ENCODE assay signal across 1 cellular context in genomic region chr16:27408012-27408601, GRCh38.
TF ChIP-seq lines count a peak whose summit lies in the region.

No MANE protein-coding gene starts in this region.

TF ChIP-seq in GM12878, 131 proteins besides CTCF, POLR2A, EP300 and RAD21 (continued from another document and continues in another):
- TF ChIP-seq ZNF687 (IDR thresholded peaks at IDR 0.05) = 0 out of 2 replicates have a peak, but pooled peaks have one; percentile 29
- TF ChIP-seq RFX5 (IDR thresholded peaks at IDR 0.05; ENCODE audit: low read depth, low read length) = no peak
- peak; percentile 48; the same call in 1 of the 2 replicates for TF ChIP-seq SMARCA5 (IDR thresholded peaks at IDR 0.05)
- no peak for TF ChIP-seq ATF2 (IDR thresholded peaks at IDR 0.05; ENCODE audit: low read length)
- no peak for TF ChIP-seq BRCA1 (IDR thresholded peaks at IDR 0.05; ENCODE audit: low read depth, low read length)
- no peak for TF ChIP-seq SPI1 (IDR thresholded peaks at IDR 0.05; ENCODE audit: borderline replicate concordance, insufficient read depth, low read depth, low read length)
- no peak for TF ChIP-seq IRF5 (IDR thresholded peaks at IDR 0.05; ENCODE audit: borderline replicate concordance)
- 0 out of 2 replicates have a peak, but pooled peaks have one; percentile 20 for TF ChIP-seq NR2C1 (IDR thresholded peaks at IDR 0.05)
- TF ChIP-seq POU2F2 (IDR thresholded peaks at IDR 0.05; ENCODE audit: borderline replicate concordance, low read depth, low read length) = peak; percentile 8; the same call in 1 of the 3 replicates
- TF ChIP-seq RCOR1 (conservative IDR thresholded peaks at IDR 0.05; ENCODE audit: low read depth, low read length) = no peak
- no peak for TF ChIP-seq ZNF217 (IDR thresholded peaks at IDR 0.05)
- no peak for TF ChIP-seq ZNF384 (IDR thresholded peaks at IDR 0.05; ENCODE audit: borderline replicate concordance, low read depth, low read length)
- no peak for TF ChIP-seq PAX8 (IDR thresholded peaks at IDR 0.05)
- TF ChIP-seq TCF3 (IDR thresholded peaks at IDR 0.05; ENCODE audit: borderline replicate concordance, insufficient read depth, low read depth, low read length) = no peak
- no peak for TF ChIP-seq MTA3 (IDR thresholded peaks at IDR 0.05; ENCODE audit: borderline replicate concordance, low read length)
- 0 out of 2 replicates have a peak, but pooled peaks have one; percentile 31 for TF ChIP-seq YY1 (IDR thresholded peaks at IDR 0.05; ENCODE audit: low read depth, low read length)
- TF ChIP-seq ZBTB40 (IDR thresholded peaks at IDR 0.05; ENCODE audit: borderline replicate concordance) = no peak
- peak; percentile 71 to 77; a peak in 3 of 4 replicates for TF ChIP-seq BHLHE40 (IDR thresholded peaks at IDR 0.05; ENCODE audit: borderline replicate concordance in 1 of 2, low read depth in 2 of 2, low read length in 1 of 2)
- TF ChIP-seq MEF2B (IDR thresholded peaks at IDR 0.05; ENCODE audit: partially characterized antibody, poor library complexity, severe bottlenecking) = no peak
- no peak for TF ChIP-seq ZBTB33 (IDR thresholded peaks at IDR 0.05)
- no peak for TF ChIP-seq RUNX3 (IDR thresholded peaks at IDR 0.05; ENCODE audit: low read length)
- no peak for TF ChIP-seq ZNF24 (IDR thresholded peaks at IDR 0.05)
- no peak for TF ChIP-seq RBBP5 (conservative IDR thresholded peaks at IDR 0.05)
- TF ChIP-seq BMI1 (IDR thresholded peaks at IDR 0.05; ENCODE audit: borderline replicate concordance) = no peak
- no peak for TF ChIP-seq SUPT20H (IDR thresholded peaks at IDR 0.05; ENCODE audit: borderline replicate concordance, control insufficient read depth, low read depth, low read length)
- TF ChIP-seq SP1 (IDR thresholded peaks at IDR 0.05; ENCODE audit: low read depth, low read length) = no peak
- TF ChIP-seq PRDM15 (CRISPR knock-in tag; IDR thresholded peaks at IDR 0.05) = no peak
- no peak for TF ChIP-seq CHD4 (IDR thresholded peaks at IDR 0.05)
- TF ChIP-seq REST (IDR thresholded peaks at IDR 0.05; ENCODE audit: low read depth, low read length) = no peak
- TF ChIP-seq SKIL (IDR thresholded peaks at IDR 0.05; ENCODE audit: low read depth, poor library complexity, severe bottlenecking) = no peak
- TF ChIP-seq CBFB (IDR thresholded peaks at IDR 0.05; ENCODE audit: low read depth) = no peak
- TF ChIP-seq CHD1 (IDR thresholded peaks at IDR 0.05; ENCODE audit: low read depth, low read length) = no peak
